ENCODE assay signal across 12 cellular contexts in the genomic region with DNA sequence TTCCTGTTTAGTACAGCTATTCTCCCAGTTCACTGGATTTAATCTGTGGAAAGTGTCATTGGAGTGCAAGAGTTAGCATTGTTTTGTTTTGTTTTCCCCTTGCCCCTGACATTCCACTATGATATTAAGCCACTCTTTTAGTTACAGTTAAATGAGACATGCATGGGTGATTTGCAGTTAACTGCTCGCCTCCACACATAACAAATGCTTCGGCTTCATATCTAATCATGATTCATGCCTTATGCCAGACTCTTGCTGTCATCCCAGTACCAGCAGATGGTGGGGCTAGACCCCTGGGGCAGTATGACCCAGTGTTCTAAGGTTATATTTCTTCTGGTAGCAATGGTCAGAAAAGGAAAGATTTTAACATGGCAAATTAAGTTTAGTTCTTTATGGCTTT.
DNase-seq lines count a peak whose midpoint lies in the region; ATAC-seq and TF ChIP-seq lines count a peak whose summit lies in the region.
"Had no signal": no experiment of that assay in that cellular context is flagged by ENCODE, and none has a peak within 500 bp of the region (broad histone marks: within the 10 kb centered on the region; RNA-seq: fewer than 3 reads in every experiment).

No MANE protein-coding gene starts in this region.

- ATAC-seq in HG02763 (IDR thresholded peaks at IDR 0.05; ENCODE audit: unreplicated experiment) (no peak), HG03196 (IDR thresholded peaks at IDR 0.05; ENCODE audit: unreplicated experiment) (no peak)
- ATAC-seq: HCT116 had no signal

- DNase-seq in AG09319 (ENCODE audit: extremely low read depth, low read depth) (peak; percentile 24), LHCN-M2 (ENCODE audit: low read depth) (peak; percentile 86), astrocyte of the cerebellum (ENCODE audit: low read depth) (peak; percentile 40), kidney tubule cell (ENCODE audit: low spot score) (peak; percentile 72), globus pallidus (ENCODE audit: low spot score) (no peak), GM10266 (ENCODE audit: extremely low spot score) (no peak)
- DNase-seq: activated CD4-positive, CD25-positive, alpha-beta regulatory T cell treated with anti-CD3 and anti-CD28 coated beads, Interleukin-2, amount 50 U/mL, for 72 hours; thyroid gland had no signal

- in situ Hi-C loops in astrocyte of the cerebellum (cut with HindIII; ENCODE audit: low sequenced_read_pairs): no loop called here

- TF ChIP-seq CTCF in AG09319 (IDR thresholded peaks at IDR 0.05; ENCODE audit: low read depth, low read length) (no peak; the same call in 1 of the 2 replicates), astrocyte of the cerebellum (IDR thresholded peaks at IDR 0.05; ENCODE audit: low read depth, low read length, missing control alignments) (no peak), GM10266 (IDR thresholded peaks at IDR 0.05; ENCODE audit: control insufficient read depth, insufficient read depth, low read depth, missing control alignments) (no peak)

- H3K4me3 ChIP-seq in astrocyte of the cerebellum (ENCODE audit: low read depth, low read length): no peak overlapping the region
- H3K4me3 ChIP-seq: BLaER1 treated with 17β-estradiol and CSF1 and Interleukin-3, amounts not matched to agents 10 nM and 100 nM; thyroid gland had no signal

Comparison
In these comparisons a context has a peak if more than half of its experiments do, and no peak if none do; other contexts are left out.
1. DNase-seq: peak in AG09319 (single experiment), LHCN-M2 (single experiment), astrocyte of the cerebellum (single experiment) and kidney tubule cell (single experiment); none in globus pallidus (single experiment) and GM10266 (single experiment).